In the genomic region with DNA sequence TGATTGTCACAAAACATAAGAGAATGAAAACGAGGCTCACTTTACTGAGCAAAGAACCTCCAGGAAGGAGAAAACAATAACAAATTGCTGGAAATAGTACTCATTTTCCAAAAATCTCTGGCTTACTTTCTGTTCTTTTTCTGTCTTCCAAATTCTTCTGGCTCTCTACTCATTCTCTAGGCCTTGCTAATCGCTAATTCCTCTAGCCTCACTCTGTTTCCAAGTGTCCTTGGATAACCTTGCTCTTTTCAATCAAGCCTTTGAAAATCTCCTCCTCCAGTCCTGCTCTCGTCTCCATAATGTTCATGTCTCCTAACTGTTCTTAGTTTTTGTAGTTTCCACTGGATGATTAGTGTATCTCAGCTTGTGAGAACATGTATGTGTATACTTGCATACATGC, we compare ENCODE assay signal across 18 cellular contexts.
A peak's percentile ranks its signal among the peaks of the same experiment; 100 is the strongest.
DNase-seq lines count a peak whose midpoint lies in the region; ATAC-seq and TF ChIP-seq lines count a peak whose summit lies in the region.
"Had no signal": no experiment of that assay in that cellular context is flagged by ENCODE, and none has a peak within 500 bp of the region (broad histone marks: within the 10 kb centered on the region; RNA-seq: fewer than 3 reads in every experiment).

No MANE protein-coding gene starts in this region.

- H3K36me3 ChIP-seq in ascending aorta (peaks cover 11 to 16% of the 10 kb centered on the region in 2 donors), gastroesophageal sphincter (no peaks in the 10 kb centered on the region)
- H3K36me3 ChIP-seq in CD8-positive, alpha-beta memory T cell (ENCODE audit: insufficient read depth, low read length): no peaks in the 10 kb centered on the region

- H3K4me1 Mint-ChIP-seq in CD8-positive, alpha-beta memory T cell: peaks cover 0 to 3% (median 2%) of the 10 kb centered on the region in 3 donors
- H3K4me1 Mint-ChIP-seq in T-cell: peaks cover 0 to 2% (median 2%) of the 10 kb centered on the region in 3 donors
- H3K4me1 Mint-ChIP-seq: activated T-helper 17 cell treated with anti-CD3 and anti-CD28 coated beads, Interleukin-2, amount 50 U/mL, for 72 hours had no signal

- POLR2A ChIA-PET in CD8-positive, alpha-beta memory T cell (lab: Charles Lee): interaction anchor here (2.2 kb wide), 1 partner anchor 146 kb away, joined by 15 read pairs; the partner anchor contains the start of gene MAP3K5
- POLR2A ChIA-PET in T-cell (lab: Charles Lee): interaction anchor here (0.9 to 2.9 kb wide), 1 partner anchor 146 kb away, joined by 4 to 8 read pairs; the partner anchor contains the start of gene MAP3K5 (in 2 of the 2)

- no peaks in the 10 kb centered on the region for H3K27me3 Mint-ChIP-seq in CD8-positive, alpha-beta memory T cell
- H3K27me3 Mint-ChIP-seq in T-cell: no peaks in the 10 kb centered on the region
- H3K27me3 Mint-ChIP-seq: activated CD4-positive, alpha-beta memory T cell treated with anti-CD3 and anti-CD28 coated beads, Interleukin-2, amount 10 ng/mL, durations not matched to agents 7 days and 5 days; activated T-helper 17 cell treated with anti-CD3 and anti-CD28 coated beads, Interleukin-2, amount 50 U/mL, for 72 hours; progenitor cell of endocrine pancreas had no signal

- DNase-seq in AG20443 (ENCODE audit: low spot score) (peak; percentile 34), ascending aorta (ENCODE audit: low spot score in 2 of 2) (no peak), sciatic nerve (ENCODE audit: low spot score) (no peak), NCI-H1694 (lab: John Stamatoyannopoulos, UW) (no peak), NCI-H1048 (lab: John Stamatoyannopoulos, UW) (no peak), T-cell (no peak)
- no peak for DNase-seq in CD8-positive, alpha-beta memory T cell
- DNase-seq: activated CD4-positive, alpha-beta memory T cell treated with anti-CD3 and anti-CD28 coated beads, Interleukin-2, amount 10 ng/mL, durations not matched to agents 7 days and 5 days; effector CD8-positive, alpha-beta T cell; kidney; NCI-H1092 treated with DMSO at 0.1 percent for 48 hours; NCI-H345; stimulated activated CD4-positive, alpha-beta T cell treated with anti-CD3 and anti-CD28 coated beads, Interleukin-2, amount 100 ng/mL, for 24 hours; stimulated activated CD8-positive, alpha-beta memory T cell treated with anti-CD3 and anti-CD28 coated beads, Interleukin-4, amount 100 ng/mL, for 48 hours had no signal

- no peak overlapping the region for H3K4me3 Mint-ChIP-seq in CD8-positive, alpha-beta memory T cell
- no peak overlapping the region for H3K4me3 Mint-ChIP-seq in T-cell
- H3K4me3 Mint-ChIP-seq: activated CD4-positive, alpha-beta memory T cell treated with anti-CD3 and anti-CD28 coated beads, Interleukin-2, amount 10 ng/mL, durations not matched to agents 7 days and 5 days; activated T-helper 17 cell treated with anti-CD3 and anti-CD28 coated beads, Interleukin-2, amount 50 U/mL, for 72 hours had no signal

- TF ChIP-seq POLR2A in gastroesophageal sphincter (IDR thresholded peaks at IDR 0.05): no peak

- H3K4me3 ChIP-seq in ascending aorta: no peak overlapping the region
- H3K4me3 ChIP-seq in gastroesophageal sphincter: no peak overlapping the region
- no peak overlapping the region for H3K4me3 ChIP-seq in CD8-positive, alpha-beta memory T cell (ENCODE audit: low read length)

- CTCF ChIA-PET in CD8-positive, alpha-beta memory T cell (lab: Charles Lee): interaction anchor here (3.9 to 12.7 kb wide), 3 partner anchors 117 to 150 kb away, joined by 31 to 362 read pairs (median 52); partner anchors contain the start of gene MAP3K5
- CTCF ChIA-PET in T-cell (lab: Charles Lee): interaction anchor here (0.7 to 9.7 kb wide), 6 partner anchors 11 to 274 kb away, joined by 4 to 320 read pairs (median 4); partner anchors contain the start of gene MAP3K5 (in 2 of the 2)

- no peaks in the 10 kb centered on the region for H3K27me3 ChIP-seq in ascending aorta
- H3K27me3 ChIP-seq in gastroesophageal sphincter: no peaks in the 10 kb centered on the region
- no peaks in the 10 kb centered on the region for H3K27me3 ChIP-seq in CD8-positive, alpha-beta memory T cell (ENCODE audit: insufficient read depth, low read length, poor library complexity, severe bottlenecking)

- peaks cover 0 to 14% (median 3%) of the 10 kb centered on the region in 3 donors for H3K36me3 Mint-ChIP-seq in CD8-positive, alpha-beta memory T cell
- H3K36me3 Mint-ChIP-seq in T-cell: peaks cover 15% of the 10 kb centered on the region

- ATAC-seq in gastroesophageal sphincter: peak; percentile 40
- ATAC-seq in sciatic nerve: peak; percentile 72
- ATAC-seq in T-cell (replicated peaks in 1 of 4): no peak
- ATAC-seq: SK-N-SH treated with all-trans-retinoic acid at 6 μM for 48 hours had no signal

- peak overlapping the region; percentile 76 to 80 for H3K27ac ChIP-seq in ascending aorta
- H3K27ac ChIP-seq in gastroesophageal sphincter: peak overlapping the region; percentile 73 to 85 (median 78)
- no peak overlapping the region for H3K27ac ChIP-seq in CD8-positive, alpha-beta memory T cell (ENCODE audit: low read depth, low read length)

- no peaks in the 10 kb centered on the region for H3K9me3 ChIP-seq in ascending aorta
- no peaks in the 10 kb centered on the region for H3K9me3 ChIP-seq in gastroesophageal sphincter
- H3K9me3 ChIP-seq in CD8-positive, alpha-beta memory T cell (ENCODE audit: low read length): no peaks in the 10 kb centered on the region

- H3K27ac Mint-ChIP-seq in CD8-positive, alpha-beta memory T cell: no peak overlapping the region
- H3K27ac Mint-ChIP-seq in T-cell: no peak overlapping the region
- H3K27ac Mint-ChIP-seq: activated CD4-positive, alpha-beta memory T cell treated with anti-CD3 and anti-CD28 coated beads, Interleukin-2, amount 10 ng/mL, durations not matched to agents 7 days and 5 days; progenitor cell of endocrine pancreas had no signal

- intact Hi-C loops in ascending aorta (cut with DNase I): loop anchor here (5.0 kb wide), 1 partner anchor 91 kb away; no protein-coding TSS in a partner anchor
- intact Hi-C loops in sciatic nerve (cut with DNase I): loop anchor here (10.0 kb wide), 1 partner anchor 148 kb away; the partner anchor contains the start of gene MAP3K5

- H3K4me1 ChIP-seq in ascending aorta (peaks cover 0 to 33% of the 10 kb centered on the region in 2 donors), gastroesophageal sphincter (peaks cover 9 to 53% (median 15%) of the 10 kb centered on the region in 3 donors)
- peaks cover 17% of the 10 kb centered on the region for H3K4me1 ChIP-seq in CD8-positive, alpha-beta memory T cell (ENCODE audit: insufficient read depth, low read length)

- no peak for TF ChIP-seq EP300 in gastroesophageal sphincter (IDR thresholded peaks at IDR 0.05)

- TF ChIP-seq CTCF in ascending aorta (IDR thresholded peaks at IDR 0.05): no peak
- TF ChIP-seq CTCF in gastroesophageal sphincter (IDR thresholded peaks at IDR 0.05): no peak

- H3K9me3 Mint-ChIP-seq in CD8-positive, alpha-beta memory T cell: no peaks in the 10 kb centered on the region
- H3K9me3 Mint-ChIP-seq in T-cell: no peaks in the 10 kb centered on the region
- H3K9me3 Mint-ChIP-seq: activated CD4-positive, alpha-beta memory T cell treated with anti-CD3 and anti-CD28 coated beads, Interleukin-2, amount 10 ng/mL, durations not matched to agents 7 days and 5 days; activated T-helper 17 cell treated with anti-CD3 and anti-CD28 coated beads, Interleukin-2, amount 50 U/mL, for 72 hours had no signal

- 5 to 27% methylated on average over 3 of the region's 3 CpGs for WGBS in gastroesophageal sphincter (ENCODE audit: low coverage in 1 of 2), 2 donors

Comparison
In these comparisons a context has a peak if more than half of its experiments do, and no peak if none do; other contexts are left out.
1. ATAC-seq: peak in gastroesophageal sphincter (single experiment) and sciatic nerve (single experiment); none in T-cell (0 of 4).